ENCODE assay signal across 1 cellular context in the genomic region with DNA sequence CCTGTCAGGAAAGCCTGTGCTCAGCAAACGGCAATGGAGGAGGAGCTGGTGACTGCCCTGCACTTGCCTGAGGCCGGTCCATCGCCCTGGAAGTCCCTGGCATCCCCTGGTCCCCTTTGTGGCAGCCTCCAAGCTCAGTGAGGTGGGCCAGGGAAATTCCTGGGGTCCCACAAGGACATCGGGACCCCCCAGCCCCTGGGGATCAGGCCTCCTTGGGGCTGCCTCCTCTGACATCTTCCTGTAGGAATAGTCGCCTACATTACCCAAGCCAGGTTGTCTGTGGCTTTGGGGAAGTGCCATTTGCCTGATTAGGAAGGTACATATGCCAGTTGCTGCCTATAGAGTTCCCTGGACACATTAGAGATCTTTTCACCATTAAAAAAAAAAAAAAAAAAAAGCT.
TF ChIP-seq lines count a peak whose summit lies in the region.

No MANE protein-coding gene starts in this region.

TF ChIP-seq in H1, 55 proteins besides CTCF, POLR2A, EP300 and RAD21:
- TF ChIP-seq CHD2 (IDR thresholded peaks at IDR 0.05; ENCODE audit: low read length) = no peak
- TF ChIP-seq RXRA (IDR thresholded peaks at IDR 0.05; ENCODE audit: insufficient read depth, low read depth, low read length) = no peak
TF ChIP-seq in H1: peak in this region for 0.
